ENCODE assay signal across 17 cellular contexts in genomic region chr9:114216976-114217375, GRCh38.
DNase-seq lines count a peak whose midpoint lies in the region; ATAC-seq, FAIRE-seq and TF ChIP-seq lines count a peak whose summit lies in the region.
"Had no signal": no experiment of that assay in that cellular context is flagged by ENCODE, and none has a peak within 500 bp of the region (broad histone marks: within the 10 kb centered on the region; RNA-seq: fewer than 3 reads in every experiment).

No MANE protein-coding gene starts in this region.

- no peaks in the 10 kb centered on the region for H3K9me1 ChIP-seq in endothelial cell of umbilical vein (replicated peaks; ENCODE audit: control insufficient read depth, extremely low read depth, insufficient read depth, low read length)

- H2AFZ ChIP-seq in endothelial cell of umbilical vein (ENCODE audit: low read depth, low read length) (no peak overlapping the region), osteoblast (ENCODE audit: low read length) (no peak overlapping the region)

- no peak for TF ChIP-seq POLR2A in endothelial cell of umbilical vein (IDR thresholded peaks at IDR 0.05; ENCODE audit: low read depth, low read length)

- no peaks in the 10 kb centered on the region for H3K79me2 ChIP-seq in endothelial cell of umbilical vein (ENCODE audit: control insufficient read depth, insufficient read depth, low read length)
- no peaks in the 10 kb centered on the region for H3K79me2 ChIP-seq in osteoblast (ENCODE audit: insufficient read depth, low read length)

- H3K4me2 ChIP-seq in endothelial cell of umbilical vein (ENCODE audit: insufficient read depth, low read length): no peak overlapping the region
- no peak overlapping the region for H3K4me2 ChIP-seq in osteoblast (ENCODE audit: insufficient read depth, low read length)
- H3K4me2 ChIP-seq: BLaER1 treated with 17β-estradiol and CSF1 and Interleukin-3, amounts not matched to agents 10 nM and 100 nM had no signal

- POLR2A ChIA-PET in Panc1 (lab: Charles Lee): no interaction called here
- POLR2A ChIA-PET in endothelial cell of umbilical vein (lab: Charles Lee): no interaction called here

- H3K4me3 ChIP-seq in Panc1 (ENCODE audit: low read depth in 2 of 2, low read length in 2 of 2) (no peak overlapping the region), endothelial cell of umbilical vein (replicated peaks in 1 of 3; ENCODE audit: insufficient read depth in 1 of 3, low read depth in 1 of 3, low read length in 3 of 3) (no peak overlapping the region), osteoblast (ENCODE audit: insufficient read depth, low read length) (no peak overlapping the region)
- H3K4me3 ChIP-seq: BLaER1 treated with 17β-estradiol and CSF1 and Interleukin-3, amounts not matched to agents 10 nM and 100 nM had no signal

- peak; percentile 76 for DNase-seq in ELR (ENCODE audit: low read depth)
- DNase-seq in Panc1 (ENCODE audit: low read depth, low spot score): no peak
- no peak for DNase-seq in endothelial cell of umbilical vein (ENCODE audit: low read depth, low spot score)
- DNase-seq in osteoblast (ENCODE audit: insufficient read length, low spot score, missing footprints): peak; percentile 58
- DNase-seq in NCI-H128 (lab: John Stamatoyannopoulos, UW; ENCODE audit: unreplicated experiment): no peak
- no peak for DNase-seq in RKO (ENCODE audit: low spot score)
- no peak for DNase-seq in amniotic stem cell (lab: John Stamatoyannopoulos, UW)
- no peak for DNase-seq in NCI-H526 (lab: John Stamatoyannopoulos, UW)
- DNase-seq: Calu3; CD8-positive, alpha-beta T cell; DMS53; DND-41; GF-D8; H9 had no signal

- H4K20me1 ChIP-seq in endothelial cell of umbilical vein (replicated peaks; ENCODE audit: control insufficient read depth, extremely low read depth, insufficient read depth, low read length) (no peaks in the 10 kb centered on the region), osteoblast (ENCODE audit: insufficient read depth, low read length) (no peaks in the 10 kb centered on the region)

- H3K27me3 ChIP-seq in Panc1 (ENCODE audit: control insufficient read depth, insufficient read depth, low read length) (no peaks in the 10 kb centered on the region), endothelial cell of umbilical vein (ENCODE audit: control insufficient read depth in 2 of 2, insufficient read depth in 2 of 2, low read length in 2 of 2) (no peaks in the 10 kb centered on the region), osteoblast (ENCODE audit: insufficient read depth, low read length) (no peaks in the 10 kb centered on the region)
- H3K27me3 ChIP-seq: BLaER1 treated with 17β-estradiol and CSF1 and Interleukin-3, amounts not matched to agents 10 nM and 100 nM had no signal

- ATAC-seq in Panc1: peak; percentile 17; the same call in 1 of the 2 replicates
- ATAC-seq: CD8-positive, alpha-beta T cell had no signal

- no peak overlapping the region for H3K27ac ChIP-seq in Panc1 (ENCODE audit: low read length)
- H3K27ac ChIP-seq in endothelial cell of umbilical vein (ENCODE audit: insufficient read depth, low read depth, low read length): no peak overlapping the region
- no peak overlapping the region for H3K27ac ChIP-seq in osteoblast (ENCODE audit: low read depth, low read length)
- H3K27ac ChIP-seq: BLaER1 treated with 17β-estradiol and CSF1 and Interleukin-3, amounts not matched to agents 10 nM and 100 nM had no signal

- intact Hi-C loops in Panc1 (cut with micrococcal nuclease; ENCODE audit: unreplicated experiment): no loop called here
- intact Hi-C loops in endothelial cell of umbilical vein (cut with micrococcal nuclease): loop anchor here (5.0 kb wide), 1 partner anchor 35 kb away; no protein-coding TSS in a partner anchor

- H3K9ac ChIP-seq in endothelial cell of umbilical vein (replicated peaks; ENCODE audit: extremely low read depth, insufficient read depth, low read length): no peak overlapping the region
- H3K9ac ChIP-seq: BLaER1 treated with 17β-estradiol and CSF1 and Interleukin-3, amounts not matched to agents 10 nM and 100 nM had no signal

- H3K4me1 ChIP-seq in Panc1 (ENCODE audit: control insufficient read depth, insufficient read depth, low read length): no peaks in the 10 kb centered on the region
- peaks cover 27% of the 10 kb centered on the region for H3K4me1 ChIP-seq in endothelial cell of umbilical vein (ENCODE audit: control insufficient read depth, extremely low read depth, insufficient read depth, low read length)
- H3K4me1 ChIP-seq in osteoblast (ENCODE audit: insufficient read depth, low read length): peaks cover 14% of the 10 kb centered on the region

- no TSS peak for BruUV-seq in Panc1 (replicated peaks; lab: Mats Ljungman, UMichigan)
- BruUV-seq in endothelial cell of umbilical vein (replicated peaks; lab: Mats Ljungman, UMichigan): no TSS peak

- FAIRE-seq in endothelial cell of umbilical vein (lab: Jason Lieb, UNC): peak; percentile 44
- FAIRE-seq: H1, HepG2 had no signal

- in situ Hi-C loops in Panc1 (cut with HindIII; ENCODE audit: low pct_unique_long_range_greater_than_20kb, low sequenced_read_pairs): no loop called here

- no peaks in the 10 kb centered on the region for H3K36me3 ChIP-seq in Panc1 (ENCODE audit: control insufficient read depth, insufficient read depth, low read length)
- peaks cover 0 to 2% of the 10 kb centered on the region in 2 experiments for H3K36me3 ChIP-seq in endothelial cell of umbilical vein (ENCODE audit: control insufficient read depth in 2 of 2, extremely low read depth in 1 of 2, insufficient read depth in 2 of 2, low read length in 2 of 2)
- H3K36me3 ChIP-seq in osteoblast (ENCODE audit: insufficient read depth, low read length): peaks cover 15% of the 10 kb centered on the region

- H3K9me3 ChIP-seq in Panc1 (ENCODE audit: control insufficient read depth, insufficient read depth, low read depth, low read length): no peaks in the 10 kb centered on the region
- no peaks in the 10 kb centered on the region for H3K9me3 ChIP-seq in endothelial cell of umbilical vein (replicated peaks; ENCODE audit: control insufficient read depth, insufficient read depth, low read length)
- no peaks in the 10 kb centered on the region for H3K9me3 ChIP-seq in osteoblast (ENCODE audit: low read depth, low read length)
- H3K9me3 ChIP-seq: BLaER1 treated with 17β-estradiol and CSF1 and Interleukin-3, amounts not matched to agents 10 nM and 100 nM had no signal

- dilution Hi-C loops in endothelial cell of umbilical vein (cut with MboI; ENCODE audit: extremely low pct_ligation_motif_present, low sequenced_read_pairs): no loop called here

- TF ChIP-seq CTCF in Panc1 (IDR thresholded peaks at IDR 0.05) (no peak), endothelial cell of umbilical vein (IDR thresholded peaks at IDR 0.05; ENCODE audit: extremely low read depth in 1 of 2, insufficient read depth in 1 of 2, low read depth in 1 of 2, low read length in 2 of 2) (no peak), osteoblast (IDR thresholded peaks at IDR 0.05; ENCODE audit: extremely low read depth, low read depth, low read length) (no peak)

- CTCF ChIA-PET in Panc1 (lab: Charles Lee) (no interaction called here), endothelial cell of umbilical vein (lab: Charles Lee) (interaction anchor here (0.9 to 1.9 kb wide), 6 partner anchors 9 to 109 kb away, joined by 3 to 8 read pairs (median 5); partner anchors contain the start of gene COL27A1)

TF ChIP-seq in endothelial cell of umbilical vein, 7 proteins besides CTCF, POLR2A, EP300 and RAD21:
- TF ChIP-seq POLR2AphosphoS5 (IDR thresholded peaks at IDR 0.05; ENCODE audit: insufficient read depth, low read depth, low read length): no peak
- TF ChIP-seq, protein P1, sequence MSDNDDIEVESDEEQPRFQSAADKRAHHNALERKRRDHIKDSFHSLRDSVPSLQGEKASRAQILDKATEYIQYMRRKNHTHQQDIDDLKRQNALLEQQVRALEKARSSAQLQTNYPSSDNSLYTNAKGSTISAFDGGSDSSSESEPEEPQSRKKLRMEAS (IDR thresholded peaks at IDR 0.05; ENCODE audit: insufficient read depth, insufficient read length): no peak
- no peak for TF ChIP-seq GATA2 (IDR thresholded peaks at IDR 0.05; ENCODE audit: insufficient read depth, insufficient read length, low read depth, low read length)
- no peak for TF ChIP-seq EZH2 (IDR thresholded peaks at IDR 0.05; ENCODE audit: borderline replicate concordance, low read depth, low read length, severe bottlenecking)
- TF ChIP-seq MYC (IDR thresholded peaks at IDR 0.05; ENCODE audit: low read depth, low read length): no peak
- no peak for TF ChIP-seq FOS (IDR thresholded peaks at IDR 0.05; ENCODE audit: borderline replicate concordance, insufficient read depth, low read length)
- TF ChIP-seq JUN (IDR thresholded peaks at IDR 0.05; ENCODE audit: borderline replicate concordance, insufficient read depth, insufficient read length, low read depth): no peak

Comparison
In these comparisons a context has a peak if more than half of its experiments do, and no peak if none do; other contexts are left out.
1. DNase-seq: peak in ELR (single experiment) and osteoblast (single experiment); none in Panc1 (single experiment), endothelial cell of umbilical vein (single experiment), NCI-H128 (single experiment), RKO (single experiment), amniotic stem cell (single experiment) and NCI-H526 (0 of 2).